In the genomic region with DNA sequence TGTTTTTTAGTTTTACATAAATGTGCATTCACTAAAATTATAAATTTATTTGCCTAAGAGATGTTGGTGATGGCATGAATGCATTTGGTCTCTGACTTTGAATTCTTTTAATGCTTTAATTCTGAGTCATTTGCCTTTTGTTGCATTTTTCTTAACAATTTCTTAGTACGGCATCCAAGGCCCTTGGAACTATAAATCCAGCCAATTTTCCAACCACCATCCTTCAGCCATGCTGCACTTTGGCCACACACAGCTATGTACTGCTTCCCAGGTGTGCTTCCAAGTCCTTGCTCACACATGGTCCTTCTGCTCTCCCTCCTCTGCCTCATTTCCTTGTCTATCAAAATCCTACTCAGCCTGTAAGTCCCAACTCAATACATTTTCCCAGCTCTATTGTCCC, we compare ENCODE assay signal across 13 cellular contexts.
DNase-seq lines count a peak whose midpoint lies in the region; ATAC-seq and TF ChIP-seq lines count a peak whose summit lies in the region.
"Had no signal": no experiment of that assay in that cellular context is flagged by ENCODE, and none has a peak within 500 bp of the region (broad histone marks: within the 10 kb centered on the region; RNA-seq: fewer than 3 reads in every experiment).

No MANE protein-coding gene starts in this region.

- DNase-seq in AG09309 (ENCODE audit: low read depth) (peak; percentile 46), LHCN-M2 (ENCODE audit: low read depth) (peak; percentile 58), chondrocyte (ENCODE audit: low spot score) (no peak), omental fat pad (ENCODE audit: low spot score) (no peak), NCI-H1048 (lab: John Stamatoyannopoulos, UW) (no peak), caudate nucleus (lab: John Stamatoyannopoulos, UW) (no peak), HuH-7.5 (ENCODE audit: low spot score) (no peak), NCI-H1105 (lab: John Stamatoyannopoulos, UW) (no peak)
- DNase-seq: BE2C, body of pancreas, foreskin melanocyte, small intestine had no signal

- no peak overlapping the region for H3K27ac ChIP-seq in caudate nucleus (ENCODE audit: low read depth, low read length)
- H3K27ac ChIP-seq: SK-N-MC had no signal

- H3K4me1 Mint-ChIP-seq in chondrocyte (ENCODE audit: low read depth), result peaks cover 80% of the 10 kb centered on the region

- H3K4me3 ChIP-seq in AG09309 (ENCODE audit: control insufficient read depth, low read depth, low read length), result no peak overlapping the region
- H3K4me3 ChIP-seq: body of pancreas, SK-N-MC had no signal

- H3K36me3 Mint-ChIP-seq in chondrocyte (ENCODE audit: low read depth), result peaks cover 8% of the 10 kb centered on the region

- peak overlapping the region; percentile 87 for H3K27ac Mint-ChIP-seq in chondrocyte (ENCODE audit: unreplicated experiment)

- H3K4me3 Mint-ChIP-seq in chondrocyte (ENCODE audit: unreplicated experiment), result no peak overlapping the region

- ATAC-seq in omental fat pad (ENCODE audit: low FRiP score), result peak; percentile 12
- ATAC-seq: body of pancreas had no signal

- no peaks in the 10 kb centered on the region for H3K27me3 Mint-ChIP-seq in chondrocyte (ENCODE audit: low read depth)

- no peak for TF ChIP-seq CTCF in AG09309 (IDR thresholded peaks at IDR 0.05; ENCODE audit: control insufficient read depth, insufficient read depth, low read depth, low read length, missing control alignments)
- no peak for TF ChIP-seq CTCF in chondrocyte (IDR thresholded peaks at IDR 0.05)
- no peak for TF ChIP-seq CTCF in omental fat pad (IDR thresholded peaks at IDR 0.05)

- H3K9me3 Mint-ChIP-seq in chondrocyte (ENCODE audit: low read depth), result no peaks in the 10 kb centered on the region

Comparison
In these comparisons a context has a peak if more than half of its experiments do, and no peak if none do; other contexts are left out.
1. DNase-seq: peak in AG09309 (single experiment) and LHCN-M2 (single experiment); none in chondrocyte (single experiment), omental fat pad (single experiment), NCI-H1048 (single experiment), caudate nucleus (0 of 61), HuH-7.5 (single experiment) and NCI-H1105 (single experiment).